1 cellular context compared by ENCODE assay signal in genomic region chr2:85188852-85189251, GRCh38.
TF ChIP-seq lines count a peak whose summit lies in the region.

No MANE protein-coding gene starts in this region.

TF ChIP-seq in HEK293, 187 proteins besides CTCF, POLR2A, EP300 and RAD21 (continued from another document):
- TF ChIP-seq ZBTB8A (tag by site-specific recombination; IDR thresholded peaks at IDR 0.05) (no peak), SCRT1 (tag by site-specific recombination; IDR thresholded peaks at IDR 0.05; ENCODE audit: borderline replicate concordance) (no peak), ZNF701 (tag by site-specific recombination; IDR thresholded peaks at IDR 0.05) (no peak), ZNF223 (tag by site-specific recombination; IDR thresholded peaks at IDR 0.05) (no peak), ATF2 (tag by site-specific recombination; IDR thresholded peaks at IDR 0.05; ENCODE audit: low read depth) (no peak), BCL6B (tag by site-specific recombination; IDR thresholded peaks at IDR 0.05) (no peak), ZNF157 (tag by site-specific recombination; IDR thresholded peaks at IDR 0.05) (no peak), ZNF639 (tag by site-specific recombination; IDR thresholded peaks at IDR 0.05) (no peak)
